In genomic region chr6:155174576-155175174, GRCh38 we compare ENCODE assay signal across 1 cellular context.
TF ChIP-seq lines count a peak whose summit lies in the region.

No MANE protein-coding gene starts in this region.

TF ChIP-seq in HEK293, 187 proteins besides CTCF, POLR2A, EP300 and RAD21 (continued from another document and continues in another):
- TF ChIP-seq INSM2 (tag by site-specific recombination; IDR thresholded peaks at IDR 0.05), result 0 out of 2 replicates have a peak, but pooled peaks have one; percentile 22
- no peak for TF ChIP-seq TSHZ1 (tag by site-specific recombination; IDR thresholded peaks at IDR 0.05; ENCODE audit: borderline replicate concordance)
- TF ChIP-seq ZNF211 (tag by site-specific recombination; IDR thresholded peaks at IDR 0.05; ENCODE audit: low read depth), result no peak
- no peak for TF ChIP-seq ZNF560 (tag by site-specific recombination; IDR thresholded peaks at IDR 0.05; ENCODE audit: borderline replicate concordance)
- no peak for TF ChIP-seq ZNF394 (tag by site-specific recombination; IDR thresholded peaks at IDR 0.05; ENCODE audit: borderline replicate concordance)
- TF ChIP-seq, protein P1, sequence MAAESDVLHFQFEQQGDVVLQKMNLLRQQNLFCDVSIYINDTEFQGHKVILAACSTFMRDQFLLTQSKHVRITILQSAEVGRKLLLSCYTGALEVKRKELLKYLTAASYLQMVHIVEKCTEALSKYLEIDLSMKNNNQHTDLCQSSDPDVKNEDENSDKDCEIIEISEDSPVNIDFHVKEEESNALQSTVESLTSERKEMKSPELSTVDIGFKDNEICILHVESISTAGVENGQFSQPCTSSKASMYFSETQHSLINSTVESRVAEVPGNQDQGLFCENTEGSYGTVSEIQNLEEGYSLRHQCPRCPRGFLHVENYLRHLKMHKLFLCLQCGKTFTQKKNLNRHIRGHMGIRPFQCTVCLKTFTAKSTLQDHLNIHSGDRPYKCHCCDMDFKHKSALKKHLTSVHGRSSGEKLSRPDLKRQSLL (tag by site-specific recombination; IDR thresholded peaks at IDR 0.05), result no peak
- TF ChIP-seq ZFP69B (tag by site-specific recombination; IDR thresholded peaks at IDR 0.05), result peak; percentile 77; the same call in 1 of the 2 replicates
- no peak for TF ChIP-seq ZNF324 (tag by site-specific recombination; IDR thresholded peaks at IDR 0.05)
- peak; percentile 62 for TF ChIP-seq ZBTB17 (tag by site-specific recombination; IDR thresholded peaks at IDR 0.05)
- TF ChIP-seq ZFP41 (tag by site-specific recombination; IDR thresholded peaks at IDR 0.05; ENCODE audit: borderline replicate concordance), result no peak
- TF ChIP-seq ZNF776 (tag by site-specific recombination; IDR thresholded peaks at IDR 0.05; ENCODE audit: borderline replicate concordance), result no peak
- TF ChIP-seq, protein P2, sequence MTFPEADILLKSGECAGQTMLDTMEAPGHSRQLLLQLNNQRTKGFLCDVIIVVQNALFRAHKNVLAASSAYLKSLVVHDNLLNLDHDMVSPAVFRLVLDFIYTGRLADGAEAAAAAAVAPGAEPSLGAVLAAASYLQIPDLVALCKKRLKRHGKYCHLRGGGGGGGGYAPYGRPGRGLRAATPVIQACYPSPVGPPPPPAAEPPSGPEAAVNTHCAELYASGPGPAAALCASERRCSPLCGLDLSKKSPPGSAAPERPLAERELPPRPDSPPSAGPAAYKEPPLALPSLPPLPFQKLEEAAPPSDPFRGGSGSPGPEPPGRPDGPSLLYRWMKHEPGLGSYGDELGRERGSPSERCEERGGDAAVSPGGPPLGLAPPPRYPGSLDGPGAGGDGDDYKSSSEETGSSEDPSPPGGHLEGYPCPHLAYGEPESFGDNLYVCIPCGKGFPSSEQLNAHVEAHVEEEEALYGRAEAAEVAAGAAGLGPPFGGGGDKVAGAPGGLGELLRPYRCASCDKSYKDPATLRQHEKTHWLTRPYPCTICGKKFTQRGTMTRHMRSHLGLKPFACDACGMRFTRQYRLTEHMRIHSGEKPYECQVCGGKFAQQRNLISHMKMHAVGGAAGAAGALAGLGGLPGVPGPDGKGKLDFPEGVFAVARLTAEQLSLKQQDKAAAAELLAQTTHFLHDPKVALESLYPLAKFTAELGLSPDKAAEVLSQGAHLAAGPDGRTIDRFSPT (tag by site-specific recombination; IDR thresholded peaks at IDR 0.05), result no peak
- no peak for TF ChIP-seq ZNF501 (tag by site-specific recombination; IDR thresholded peaks at IDR 0.05)
- TF ChIP-seq, protein P3, sequence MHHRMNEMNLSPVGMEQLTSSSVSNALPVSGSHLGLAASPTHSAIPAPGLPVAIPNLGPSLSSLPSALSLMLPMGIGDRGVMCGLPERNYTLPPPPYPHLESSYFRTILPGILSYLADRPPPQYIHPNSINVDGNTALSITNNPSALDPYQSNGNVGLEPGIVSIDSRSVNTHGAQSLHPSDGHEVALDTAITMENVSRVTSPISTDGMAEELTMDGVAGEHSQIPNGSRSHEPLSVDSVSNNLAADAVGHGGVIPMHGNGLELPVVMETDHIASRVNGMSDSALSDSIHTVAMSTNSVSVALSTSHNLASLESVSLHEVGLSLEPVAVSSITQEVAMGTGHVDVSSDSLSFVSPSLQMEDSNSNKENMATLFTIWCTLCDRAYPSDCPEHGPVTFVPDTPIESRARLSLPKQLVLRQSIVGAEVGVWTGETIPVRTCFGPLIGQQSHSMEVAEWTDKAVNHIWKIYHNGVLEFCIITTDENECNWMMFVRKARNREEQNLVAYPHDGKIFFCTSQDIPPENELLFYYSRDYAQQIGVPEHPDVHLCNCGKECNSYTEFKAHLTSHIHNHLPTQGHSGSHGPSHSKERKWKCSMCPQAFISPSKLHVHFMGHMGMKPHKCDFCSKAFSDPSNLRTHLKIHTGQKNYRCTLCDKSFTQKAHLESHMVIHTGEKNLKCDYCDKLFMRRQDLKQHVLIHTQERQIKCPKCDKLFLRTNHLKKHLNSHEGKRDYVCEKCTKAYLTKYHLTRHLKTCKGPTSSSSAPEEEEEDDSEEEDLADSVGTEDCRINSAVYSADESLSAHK (tag by site-specific recombination; IDR thresholded peaks at IDR 0.05), result no peak
- TF ChIP-seq YY2 (tag by site-specific recombination; IDR thresholded peaks at IDR 0.05), result no peak
- TF ChIP-seq EGR2 (tag by site-specific recombination; IDR thresholded peaks at IDR 0.05; ENCODE audit: low read depth), result no peak
- TF ChIP-seq, protein P4, sequence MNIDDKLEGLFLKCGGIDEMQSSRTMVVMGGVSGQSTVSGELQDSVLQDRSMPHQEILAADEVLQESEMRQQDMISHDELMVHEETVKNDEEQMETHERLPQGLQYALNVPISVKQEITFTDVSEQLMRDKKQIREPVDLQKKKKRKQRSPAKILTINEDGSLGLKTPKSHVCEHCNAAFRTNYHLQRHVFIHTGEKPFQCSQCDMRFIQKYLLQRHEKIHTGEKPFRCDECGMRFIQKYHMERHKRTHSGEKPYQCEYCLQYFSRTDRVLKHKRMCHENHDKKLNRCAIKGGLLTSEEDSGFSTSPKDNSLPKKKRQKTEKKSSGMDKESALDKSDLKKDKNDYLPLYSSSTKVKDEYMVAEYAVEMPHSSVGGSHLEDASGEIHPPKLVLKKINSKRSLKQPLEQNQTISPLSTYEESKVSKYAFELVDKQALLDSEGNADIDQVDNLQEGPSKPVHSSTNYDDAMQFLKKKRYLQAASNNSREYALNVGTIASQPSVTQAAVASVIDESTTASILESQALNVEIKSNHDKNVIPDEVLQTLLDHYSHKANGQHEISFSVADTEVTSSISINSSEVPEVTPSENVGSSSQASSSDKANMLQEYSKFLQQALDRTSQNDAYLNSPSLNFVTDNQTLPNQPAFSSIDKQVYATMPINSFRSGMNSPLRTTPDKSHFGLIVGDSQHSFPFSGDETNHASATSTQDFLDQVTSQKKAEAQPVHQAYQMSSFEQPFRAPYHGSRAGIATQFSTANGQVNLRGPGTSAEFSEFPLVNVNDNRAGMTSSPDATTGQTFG (tag by site-specific recombination; IDR thresholded peaks at IDR 0.05; ENCODE audit: borderline replicate concordance), result no peak
- no peak for TF ChIP-seq ZNF639 (tag by site-specific recombination; IDR thresholded peaks at IDR 0.05)
- no peak for TF ChIP-seq ZNF174 (tag by site-specific recombination; IDR thresholded peaks at IDR 0.05)
- no peak for TF ChIP-seq ZNF416 (tag by site-specific recombination; IDR thresholded peaks at IDR 0.05)
- no peak for TF ChIP-seq MEIS1 (CRISPR knock-in tag; IDR thresholded peaks at IDR 0.05; ENCODE audit: borderline replicate concordance)
- peak; percentile 35; the same call in 1 of the 2 replicates for TF ChIP-seq FEZF1 (tag by site-specific recombination; IDR thresholded peaks at IDR 0.05)
- TF ChIP-seq, protein P5, sequence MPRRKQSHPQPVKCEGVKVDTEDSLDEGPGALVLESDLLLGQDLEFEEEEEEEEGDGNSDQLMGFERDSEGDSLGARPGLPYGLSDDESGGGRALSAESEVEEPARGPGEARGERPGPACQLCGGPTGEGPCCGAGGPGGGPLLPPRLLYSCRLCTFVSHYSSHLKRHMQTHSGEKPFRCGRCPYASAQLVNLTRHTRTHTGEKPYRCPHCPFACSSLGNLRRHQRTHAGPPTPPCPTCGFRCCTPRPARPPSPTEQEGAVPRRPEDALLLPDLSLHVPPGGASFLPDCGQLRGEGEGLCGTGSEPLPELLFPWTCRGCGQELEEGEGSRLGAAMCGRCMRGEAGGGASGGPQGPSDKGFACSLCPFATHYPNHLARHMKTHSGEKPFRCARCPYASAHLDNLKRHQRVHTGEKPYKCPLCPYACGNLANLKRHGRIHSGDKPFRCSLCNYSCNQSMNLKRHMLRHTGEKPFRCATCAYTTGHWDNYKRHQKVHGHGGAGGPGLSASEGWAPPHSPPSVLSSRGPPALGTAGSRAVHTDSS (tag by site-specific recombination; IDR thresholded peaks at IDR 0.05), result no peak
- TF ChIP-seq ZNF37A (tag by site-specific recombination; IDR thresholded peaks at IDR 0.05), result no peak
- peak; percentile 45 for TF ChIP-seq ZFHX2 (tag by site-specific recombination; conservative IDR thresholded peaks at IDR 0.05)
- TF ChIP-seq ZNF521 (tag by site-specific recombination; IDR thresholded peaks at IDR 0.05), result no peak
- no peak for TF ChIP-seq ZFP37 (tag by site-specific recombination; IDR thresholded peaks at IDR 0.05)
- no peak for TF ChIP-seq HOXA7 (CRISPR knock-in tag; IDR thresholded peaks at IDR 0.05; ENCODE audit: borderline replicate concordance)
- TF ChIP-seq SETDB1 (IDR thresholded peaks at IDR 0.05; ENCODE audit: insufficient read length, low read length), result no peak
- no peak for TF ChIP-seq ZNF341 (tag by site-specific recombination; IDR thresholded peaks at IDR 0.05; ENCODE audit: low read depth)
- TF ChIP-seq ZNF785 (tag by site-specific recombination; IDR thresholded peaks at IDR 0.05), result no peak
- no peak for TF ChIP-seq PRDM10 (tag by site-specific recombination; IDR thresholded peaks at IDR 0.05)
- TF ChIP-seq ZBTB7A (tag by site-specific recombination; IDR thresholded peaks at IDR 0.05; ENCODE audit: low read depth), result no peak
- TF ChIP-seq SCRT2 (tag by site-specific recombination; IDR thresholded peaks at IDR 0.05), result peak; percentile 67
- TF ChIP-seq TCF7L2 (IDR thresholded peaks at IDR 0.05; ENCODE audit: borderline replicate concordance, low read depth, low read length), result no peak
- TF ChIP-seq ZNF792 (tag by site-specific recombination; IDR thresholded peaks at IDR 0.05), result no peak
- TF ChIP-seq, protein P6, sequence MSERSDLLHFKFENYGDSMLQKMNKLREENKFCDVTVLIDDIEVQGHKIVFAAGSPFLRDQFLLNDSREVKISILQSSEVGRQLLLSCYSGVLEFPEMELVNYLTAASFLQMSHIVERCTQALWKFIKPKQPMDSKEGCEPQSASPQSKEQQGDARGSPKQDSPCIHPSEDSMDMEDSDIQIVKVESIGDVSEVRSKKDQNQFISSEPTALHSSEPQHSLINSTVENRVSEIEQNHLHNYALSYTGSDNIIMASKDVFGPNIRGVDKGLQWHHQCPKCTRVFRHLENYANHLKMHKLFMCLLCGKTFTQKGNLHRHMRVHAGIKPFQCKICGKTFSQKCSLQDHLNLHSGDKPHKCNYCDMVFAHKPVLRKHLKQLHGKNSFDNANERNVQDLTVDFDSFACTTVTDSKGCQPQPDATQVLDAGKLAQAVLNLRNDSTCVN (tag by site-specific recombination; optimal IDR thresholded peaks at IDR 0.05), result no peak
- TF ChIP-seq SP7 (tag by site-specific recombination; IDR thresholded peaks at IDR 0.05), result peak; percentile 95
